In the genomic region with DNA sequence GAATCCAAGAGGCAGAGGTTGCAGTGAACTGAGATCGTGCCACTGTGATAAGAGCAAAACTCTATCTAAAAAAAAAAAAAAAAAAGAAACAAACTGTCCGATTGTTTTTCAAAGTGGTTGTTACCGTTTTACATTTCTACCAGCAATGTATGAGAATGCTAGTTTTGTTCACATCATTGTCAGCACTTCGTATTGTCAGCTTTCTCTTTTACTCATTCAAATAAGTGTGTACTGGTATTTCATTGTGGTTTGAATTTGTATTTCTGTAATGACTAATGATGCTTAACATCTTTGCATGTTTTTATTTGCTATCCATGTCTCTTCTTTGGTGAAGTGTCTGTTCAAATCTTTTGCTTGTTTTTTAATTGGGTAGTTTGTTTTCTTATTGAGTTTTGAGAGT, we compare ENCODE assay signal across 24 cellular contexts.
"Had no signal": no experiment of that assay in that cellular context is flagged by ENCODE, and none has a peak within 500 bp of the region (broad histone marks: within the 10 kb centered on the region; RNA-seq: fewer than 3 reads in every experiment).

No MANE protein-coding gene starts in this region.

- H3K36me3 Mint-ChIP-seq: naive thymus-derived CD8-positive, alpha-beta T cell had no signal

- DNase-seq: hippocampal formation; left colon; left lung; lower lobe of right lung; mammary epithelial cell; mesenchymal stem cell; naive thymus-derived CD8-positive, alpha-beta T cell; ovary; posterior cingulate gyrus; retina; right cardiac atrium; stimulated activated CD4-positive, alpha-beta T cell treated with anti-CD3 and anti-CD28 coated beads, Interleukin-12 subunit alpha, Interleukin-12 subunit beta, amount 100 ng/mL, for 4 hours; stimulated activated CD4-positive, alpha-beta T cell treated with anti-CD3 and anti-CD28 coated beads, Interleukin-15, amount 100 ng/mL, for 24 hours; stimulated activated CD4-positive, alpha-beta T cell treated with anti-CD3 and anti-CD28 coated beads, Interleukin-2, amount 100 ng/mL, for 24 hours; stimulated activated CD4-positive, alpha-beta T cell treated with anti-CD3 and anti-CD28 coated beads, Interleukin-4, amount 100 ng/mL, for 1 hour; stimulated activated naive CD4-positive, alpha-beta T cell; transverse colon; upper lobe of left lung had no signal

- H3K9me3 ChIP-seq: left lung, lower lobe of right lung, ovary, prostate gland, transverse colon, upper lobe of left lung, vagina had no signal

- H3K4me3 Mint-ChIP-seq: naive thymus-derived CD8-positive, alpha-beta T cell; stimulated activated naive CD8-positive, alpha-beta T cell treated with anti-CD3 and anti-CD28 coated beads, Interleukin-15, Interleukin-2, amounts not matched to agents 100 ng/mL and 50 ng/mL, for 24 hours had no signal

- H3K27me3 Mint-ChIP-seq: naive thymus-derived CD8-positive, alpha-beta T cell; stimulated activated naive CD8-positive, alpha-beta T cell treated with anti-CD3 and anti-CD28 coated beads, Interleukin-15, Interleukin-2, amounts not matched to agents 100 ng/mL and 50 ng/mL, for 24 hours had no signal

- H3K27me3 ChIP-seq: left lung, ovary, transverse colon, upper lobe of left lung, vagina had no signal

- H3K4me3 ChIP-seq: left lung, lower lobe of right lung, ovary, prostate gland, skin epidermis, transverse colon, upper lobe of left lung, vagina had no signal

- ATAC-seq: left colon; left lung; lower lobe of right lung; naive thymus-derived CD8-positive, alpha-beta T cell; right cardiac atrium; sciatic nerve had no signal

- H3K36me3 ChIP-seq: left lung, lower lobe of right lung, ovary, prostate gland, transverse colon, upper lobe of left lung, vagina had no signal

- H3K4me1 Mint-ChIP-seq: naive thymus-derived CD8-positive, alpha-beta T cell had no signal

- FAIRE-seq: keratinocyte had no signal

- H3K27ac Mint-ChIP-seq: naive thymus-derived CD8-positive, alpha-beta T cell; stimulated activated naive CD8-positive, alpha-beta T cell treated with anti-CD3 and anti-CD28 coated beads, Interleukin-15, Interleukin-2, amounts not matched to agents 100 ng/mL and 50 ng/mL, for 24 hours had no signal

- H3K9me3 Mint-ChIP-seq: naive thymus-derived CD8-positive, alpha-beta T cell; stimulated activated naive CD8-positive, alpha-beta T cell treated with anti-CD3 and anti-CD28 coated beads, Interleukin-15, Interleukin-2, amounts not matched to agents 100 ng/mL and 50 ng/mL, for 24 hours had no signal

- H3K4me1 ChIP-seq: left lung, lower lobe of right lung, prostate gland, transverse colon, upper lobe of left lung, vagina had no signal

- H3K27ac ChIP-seq: left lung, lower lobe of right lung, ovary, prostate gland, skin epidermis, transverse colon, upper lobe of left lung, vagina had no signal
